ENCODE assay signal across 31 cellular contexts in the genomic region with DNA sequence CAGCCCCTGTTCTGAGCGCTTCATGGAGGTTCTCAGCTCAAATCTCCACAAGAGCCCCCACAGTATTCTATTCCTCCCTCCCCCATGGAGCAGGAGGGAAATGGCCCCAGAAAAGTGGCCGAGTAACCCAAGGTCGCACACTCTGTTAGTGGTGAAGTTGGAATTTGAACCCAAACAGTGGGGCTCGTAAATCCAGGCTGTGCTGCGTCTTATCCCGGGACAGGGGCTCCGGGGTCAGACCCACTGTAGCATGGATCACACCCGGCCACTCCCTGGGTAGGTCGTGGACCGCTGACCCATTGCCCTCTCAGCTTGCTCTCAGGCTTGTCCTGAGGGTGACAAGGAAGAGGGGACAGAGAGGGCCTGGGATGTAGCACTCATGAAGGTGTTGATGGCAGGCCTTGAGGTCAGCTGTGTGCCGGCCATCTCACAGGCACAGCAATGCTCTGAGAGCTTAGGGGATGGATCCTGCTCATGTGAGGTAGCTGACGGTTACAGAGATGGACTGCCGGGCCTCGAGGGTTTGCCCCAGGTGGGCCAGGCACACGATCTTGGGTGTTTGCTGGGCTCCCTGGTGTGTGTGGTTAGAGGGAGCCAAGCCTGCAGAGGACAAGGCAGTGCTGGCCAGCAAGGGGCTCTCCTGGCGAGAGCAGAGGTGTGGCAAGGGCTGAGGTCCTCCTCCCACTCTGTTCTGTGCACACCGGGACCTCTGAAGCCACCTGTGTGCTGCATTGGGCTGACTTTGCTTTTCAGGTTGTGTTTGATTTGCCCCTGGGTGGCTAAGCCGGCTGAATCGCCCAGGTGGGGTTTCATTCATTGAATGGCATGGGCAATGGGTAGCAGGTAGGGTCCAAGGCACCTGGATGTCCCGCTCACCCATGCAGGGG. TPM values are rescaled to one million over a fixed set of nuclear protein-coding genes. Genes with fewer than 3 reads are reported as not detected.
DNase-seq lines count a peak whose midpoint lies in the region; ATAC-seq, FAIRE-seq and TF ChIP-seq lines count a peak whose summit lies in the region.
"Had no signal": no experiment of that assay in that cellular context is flagged by ENCODE, and none has a peak within 500 bp of the region (broad histone marks: within the 10 kb centered on the region; RNA-seq: fewer than 3 reads in every experiment).

No MANE protein-coding gene starts in this region.

- TF ChIP-seq CTCF in Loucy (conservative IDR thresholded peaks at IDR 0.05; ENCODE audit: low read length) (no peak), WTC11 (IDR thresholded peaks at IDR 0.05) (no peak), HepG2 (CRISPR knock-in tag; IDR thresholded peaks at IDR 0.05) (no peak; the same call in 1 of the 2 replicates), GM20000 (IDR thresholded peaks at IDR 0.05; ENCODE audit: extremely low read depth, missing control alignments) (no peak)

- DNase-seq in WTC11 (ENCODE audit: low spot score) (no peak), HepG2 (ENCODE audit: low spot score) (peak; percentile 46), GM20000 (ENCODE audit: low spot score) (no peak)
- no peak for DNase-seq in stimulated activated effector memory CD8-positive, alpha-beta T cell treated with anti-CD3 and anti-CD28 coated beads, Interleukin-12 subunit alpha, Interleukin-12 subunit beta, amount 100 ng/mL, for 72 hours (ENCODE audit: low spot score in 2 of 2)
- DNase-seq: activated CD4-positive, alpha-beta T cell treated with anti-CD3 and anti-CD28 coated beads for 36 hours; activated effector memory CD4-positive, alpha-beta T cell treated with Interleukin-2 at 50 U/mL for 16 hours; activated naive CD8-positive, alpha-beta T cell treated with anti-CD3 and anti-CD28 coated beads for 36 hours; activated T-cell treated with anti-CD3 and anti-CD28 coated beads for 4 hours; aorta; cortex of kidney; foreskin fibroblast; GDM1; heart right ventricle; NCI-H1048; NCI-H1930; NCI-H524 treated with DMSO at 0.1 percent for 48 hours; stimulated activated CD4-positive, alpha-beta T cell treated with anti-CD3 and anti-CD28 coated beads, Interleukin-1b, Interleukin-23, amount 100 ng/mL, for 48 hours had no signal

- H3K36me3 Mint-ChIP-seq in WTC11, result no peaks in the 10 kb centered on the region
- no peaks in the 10 kb centered on the region for H3K36me3 Mint-ChIP-seq in stimulated activated effector memory CD8-positive, alpha-beta T cell treated with anti-CD3 and anti-CD28 coated beads, Interleukin-12 subunit alpha, Interleukin-12 subunit beta, amount 100 ng/mL, for 72 hours
- H3K36me3 Mint-ChIP-seq: activated naive CD8-positive, alpha-beta T cell treated with anti-CD3 and anti-CD28 coated beads for 36 hours; memory B cell had no signal

- H3F3A ChIP-seq in Loucy (ENCODE audit: low read depth), result no peaks in the 10 kb centered on the region

- H4K20me1 ChIP-seq in Loucy (ENCODE audit: insufficient read depth, low read length, poor library complexity, severe bottlenecking) (no peaks in the 10 kb centered on the region), HepG2 (ENCODE audit: insufficient read depth, low read length) (no peaks in the 10 kb centered on the region)

- H3K4me1 Mint-ChIP-seq in WTC11, result peaks cover 40% of the 10 kb centered on the region
- H3K4me1 Mint-ChIP-seq in stimulated activated effector memory CD8-positive, alpha-beta T cell treated with anti-CD3 and anti-CD28 coated beads, Interleukin-12 subunit alpha, Interleukin-12 subunit beta, amount 100 ng/mL, for 72 hours, result peaks cover 11% of the 10 kb centered on the region
- H3K4me1 Mint-ChIP-seq: memory B cell had no signal

- 20% methylated on average over 7 of the region's 20 CpGs for WGBS in HepG2 (ENCODE audit: low lambda C conversion rate)

- H3K4me2 ChIP-seq in Loucy (ENCODE audit: low read depth, low read length, poor library complexity, severe bottlenecking) (peak overlapping the region; percentile 79), HepG2 (ENCODE audit: low read depth, low read length) (peak overlapping the region; percentile 91)
- H3K4me2 ChIP-seq: BLaER1 had no signal

- H3K27ac Mint-ChIP-seq in WTC11, result no peak overlapping the region
- no peak overlapping the region for H3K27ac Mint-ChIP-seq in stimulated activated effector memory CD8-positive, alpha-beta T cell treated with anti-CD3 and anti-CD28 coated beads, Interleukin-12 subunit alpha, Interleukin-12 subunit beta, amount 100 ng/mL, for 72 hours
- H3K27ac Mint-ChIP-seq: activated CD4-positive, alpha-beta T cell treated with anti-CD3 and anti-CD28 coated beads for 36 hours; activated naive CD8-positive, alpha-beta T cell treated with anti-CD3 and anti-CD28 coated beads for 36 hours; memory B cell; T-helper 1 cell treated with Interleukin-12 subunit alpha and Interleukin-12 subunit beta and Interleukin-4 antibody, amounts not matched to agents 30 μg/mL and 1 μg/mL, for 36 hours had no signal

- H3K36me3 ChIP-seq in Loucy (ENCODE audit: insufficient read depth, low read length) (no peaks in the 10 kb centered on the region), HepG2 (replicated peaks in 1 of 2; ENCODE audit: control insufficient read depth in 1 of 2, insufficient read depth in 2 of 2, low read length in 2 of 2) (no peaks in the 10 kb centered on the region)
- H3K36me3 ChIP-seq: BLaER1, cardiac muscle cell, heart right ventricle, tibial nerve had no signal

- peak overlapping the region; percentile 86 for H3K4me3 Mint-ChIP-seq in WTC11
- H3K4me3 Mint-ChIP-seq in stimulated activated effector memory CD8-positive, alpha-beta T cell treated with anti-CD3 and anti-CD28 coated beads, Interleukin-12 subunit alpha, Interleukin-12 subunit beta, amount 100 ng/mL, for 72 hours, result peak overlapping the region; percentile 28
- H3K4me3 Mint-ChIP-seq: activated CD4-positive, alpha-beta T cell treated with anti-CD3 and anti-CD28 coated beads for 36 hours; activated naive CD8-positive, alpha-beta T cell treated with anti-CD3 and anti-CD28 coated beads for 36 hours; T-helper 1 cell treated with Interleukin-12 subunit alpha and Interleukin-12 subunit beta and Interleukin-4 antibody, amounts not matched to agents 30 μg/mL and 1 μg/mL, for 36 hours had no signal

- H3K4me1 ChIP-seq in Loucy (ENCODE audit: insufficient read depth, low read length, poor library complexity, severe bottlenecking) (peaks cover 4% of the 10 kb centered on the region), HepG2 (ENCODE audit: insufficient read depth, low read length) (peaks cover 72% of the 10 kb centered on the region)

- H3K9ac ChIP-seq in Loucy (ENCODE audit: low read depth, low read length, poor library complexity, severe bottlenecking) (no peak overlapping the region), HepG2 (ENCODE audit: insufficient read depth, low read depth, low read length) (peak overlapping the region; percentile 52)
- H3K9ac ChIP-seq: BLaER1 had no signal

- H3K9me3 ChIP-seq in Loucy (ENCODE audit: insufficient read depth, low read depth, low read length), result no peaks in the 10 kb centered on the region
- no peaks in the 10 kb centered on the region for H3K9me3 ChIP-seq in HepG2 (ENCODE audit: low read length)
- H3K9me3 ChIP-seq: BLaER1, heart right ventricle, tibial nerve had no signal

- TF ChIP-seq EP300 in HepG2 (IDR thresholded peaks at IDR 0.05; ENCODE audit: low read depth in 2 of 2, low read length in 2 of 2) (peak in 1 of 2 experiments; percentile 40; a peak in 1 of 4 replicates), HepG2 (CRISPR knock-in tag; IDR thresholded peaks at IDR 0.05; ENCODE audit: borderline replicate concordance) (no peak)

- intact Hi-C loops in HepG2 (cut with micrococcal nuclease; ENCODE audit: unreplicated experiment), result loop anchor here (5.0 kb wide), 1 partner anchor 96 kb away; no protein-coding TSS in a partner anchor

- no peaks in the 10 kb centered on the region for H3K79me2 ChIP-seq in Loucy (ENCODE audit: insufficient read depth, low read length)
- no peaks in the 10 kb centered on the region for H3K79me2 ChIP-seq in HepG2 (ENCODE audit: insufficient read depth, low read length)

- CTCF ChIA-PET in WTC11 (lab: Charles Lee) (interaction anchor here (1.0 to 4.7 kb wide), 9 partner anchors 11 to 183 kb away, joined by 3 to 50 read pairs (median 9); a partner anchor contains a TSS), HepG2 (lab: Yijun Ruan, JAX; ENCODE audit: low intra/inter-chr PET ratio, low total read pairs) (no interaction called here)

- BruUV-seq in HepG2 (replicated peaks; lab: Mats Ljungman, UMichigan), result no TSS peak

- H3K9me2 ChIP-seq in Loucy (replicated peaks; ENCODE audit: low read depth, low read length), result no peaks in the 10 kb centered on the region

- H3K27ac ChIP-seq in HepG2 (ENCODE audit: extremely low read length, insufficient read depth, low read length), result peak overlapping the region; percentile 70
- H3K27ac ChIP-seq: BLaER1, cardiac muscle cell, heart right ventricle, RWPE1, skin epidermis, tibial nerve had no signal

- H3K27me3 ChIP-seq in Loucy (ENCODE audit: insufficient read depth, low read length, poor library complexity, severe bottlenecking) (no peaks in the 10 kb centered on the region), HepG2 (ENCODE audit: control insufficient read depth in 1 of 2, insufficient read depth in 2 of 2, low read length in 2 of 2) (no peaks in the 10 kb centered on the region)

- peak; percentile 44 for FAIRE-seq in HepG2 (lab: Jason Lieb, UNC)
- FAIRE-seq: GM19239 had no signal

- peaks cover 7% of the 10 kb centered on the region for H3K27me3 Mint-ChIP-seq in WTC11 (ENCODE audit: low read depth)

- POLR2A ChIA-PET in WTC11 (lab: Charles Lee) (interaction anchor here (0.6 kb wide), 1 partner anchor 630 kb away, joined by 4 read pairs; no protein-coding TSS in a partner anchor), HepG2 (lab: Yijun Ruan, JAX) (interaction anchor here (0.5 to 2.4 kb wide), 3 partner anchors 13 to 423 kb away, joined by 3 to 6 read pairs (median 3); a partner anchor contains a TSS)

- no peak for TF ChIP-seq RAD21 in HepG2 (CRISPR knock-in tag; IDR thresholded peaks at IDR 0.05)

- H3K4me3 ChIP-seq in Loucy (ENCODE audit: low read length, poor library complexity, severe bottlenecking) (peak overlapping the region; percentile 55), HepG2 (replicated peaks in 1 of 3; ENCODE audit: insufficient read depth in 1 of 3, low read depth in 2 of 3, low read length in 3 of 3) (peak overlapping the region; percentile 5 to 67 (median 34); a peak in 5 of 6 replicates)
- H3K4me3 ChIP-seq: BLaER1, cardiac muscle cell, heart right ventricle, skin epidermis, tibial nerve had no signal

- no peak for ATAC-seq in WTC11
- ATAC-seq in HepG2, result peak; percentile 63
- no peak for ATAC-seq in stimulated activated effector memory CD8-positive, alpha-beta T cell treated with anti-CD3 and anti-CD28 coated beads, Interleukin-12 subunit alpha, Interleukin-12 subunit beta, amount 100 ng/mL, for 72 hours
- no peak for ATAC-seq in GM21381 (IDR thresholded peaks at IDR 0.05; ENCODE audit: unreplicated experiment)
- ATAC-seq in HG03196 (IDR thresholded peaks at IDR 0.05; ENCODE audit: unreplicated experiment), result no peak
- ATAC-seq: activated CD4-positive, alpha-beta T cell treated with anti-CD3 and anti-CD28 coated beads for 36 hours; esophagus mucosa; heart right ventricle had no signal

- H3K9me3 Mint-ChIP-seq in WTC11, result no peaks in the 10 kb centered on the region
- no peaks in the 10 kb centered on the region for H3K9me3 Mint-ChIP-seq in stimulated activated effector memory CD8-positive, alpha-beta T cell treated with anti-CD3 and anti-CD28 coated beads, Interleukin-12 subunit alpha, Interleukin-12 subunit beta, amount 100 ng/mL, for 72 hours
- H3K9me3 Mint-ChIP-seq: activated naive CD8-positive, alpha-beta T cell treated with anti-CD3 and anti-CD28 coated beads for 36 hours; T-helper 1 cell treated with Interleukin-12 subunit alpha and Interleukin-12 subunit beta and Interleukin-4 antibody, amounts not matched to agents 30 μg/mL and 1 μg/mL, for 36 hours had no signal

- in situ Hi-C loops in HepG2 (cut with HindIII; ENCODE audit: extremely low pct_ligation_motif_present, low pct_unique_long_range_greater_than_20kb), result no loop called here

- no peak overlapping the region for H2AFZ ChIP-seq in Loucy (ENCODE audit: low read length)
- H2AFZ ChIP-seq in HepG2 (ENCODE audit: low read length), result peak overlapping the region; percentile 48

- TF ChIP-seq POLR2A in HepG2 (IDR thresholded peaks at IDR 0.05; ENCODE audit: insufficient read depth in 1 of 2, low read depth in 2 of 2, low read length in 2 of 2), result no peak

RNA-seq across cellular contexts. Expression of a gene that starts 2.3 kb away (rescaled TPM):
- total RNA-seq in WTC11 (2021) (17.6 to 19.3 TPM (median 18.6 TPM) in 3 replicates), HepG2 (2016; rRNA removed; fragmentation: Illumina TruSeq; extraction: Trizol) (not detected in 2 replicates)
- total RNA-seq in HepG2 (2016; cell fraction: cytosol; rRNA removed; fragmentation: Illumina TruSeq; extraction: Trizol; ENCODE audit: low read depth), result not detected in 2 replicates
- 0.04 TPM in 1 of 2 replicates, not detected in the other for total RNA-seq in HepG2 (2016; cell fraction: insoluble cytoplasmic fraction; rRNA removed; fragmentation: Illumina TruSeq; extraction: Trizol)
- not detected in 2 replicates for total RNA-seq in HepG2 (2016; cell fraction: membrane; rRNA removed; fragmentation: Illumina TruSeq; extraction: Trizol)
- total RNA-seq in HepG2 (2016; cell fraction: nucleus; rRNA removed; fragmentation: Illumina TruSeq; extraction: Trizol), result not detected in 2 replicates
- polyA plus RNA-seq in HepG2 (2011; rRNA removed), result 0.07 and 0.16 TPM in 2 replicates
- 0.03 and 0.06 TPM in 2 replicates for polyA plus RNA-seq in HepG2 (2011; cell fraction: cytosol; rRNA removed)
- polyA plus RNA-seq in HepG2 (2011; cell fraction: nucleus; rRNA removed), result 0.62 and 0.74 TPM in 2 replicates
- 0.08 and 0.11 TPM in 2 replicates for polyA plus RNA-seq in HepG2 (2012)
- polyA plus RNA-seq in HepG2 (2016; cell fraction: cytosol; fragmentation: Illumina TruSeq; extraction: Trizol; ENCODE audit: low read depth), result not detected in 2 replicates
- not detected in 2 replicates for polyA plus RNA-seq in HepG2 (2016; cell fraction: insoluble cytoplasmic fraction; fragmentation: Illumina TruSeq; extraction: Trizol; ENCODE audit: low read depth)
- not detected in 2 replicates for polyA plus RNA-seq in HepG2 (2016; cell fraction: membrane; fragmentation: Illumina TruSeq; extraction: Trizol; ENCODE audit: low read depth)
- polyA plus RNA-seq in HepG2 (2016; cell fraction: nucleus; fragmentation: Illumina TruSeq; extraction: Trizol; ENCODE audit: insufficient read depth, low read depth), result 0.36 and 0.37 TPM in 2 replicates
- polyA minus RNA-seq in HepG2 (2011; rRNA and poly(A)+ RNA removed; ENCODE audit: low replicate concordance), result 0.21 TPM in 1 of 2 replicates, not detected in the other
- not detected in 2 replicates for polyA minus RNA-seq in HepG2 (2011; cell fraction: cytosol; rRNA and poly(A)+ RNA removed)
- not detected in 2 replicates for polyA minus RNA-seq in HepG2 (2011; cell fraction: nucleus; rRNA and poly(A)+ RNA removed)
- total RNA-seq: activated naive CD8-positive, alpha-beta T cell treated with anti-CD3 and anti-CD28 coated beads for 36 hours; aorta; cardiac muscle cell; esophagus mucosa; heart right ventricle; osteocyte; renal cortical epithelial cell; tibial nerve had no signal
- polyA plus RNA-seq: aorta, cardiac muscle cell, heart right ventricle had no signal

RNA-seq across cellular contexts. Expression of a gene that starts 31.0 kb away (rescaled TPM):
- total RNA-seq in WTC11 (2021) (20.5 to 27.5 TPM (median 20.6 TPM) in 3 replicates), HepG2 (2016; rRNA removed; fragmentation: Illumina TruSeq; extraction: Trizol) (11.3 and 15.0 TPM in 2 replicates)
- total RNA-seq in HepG2 (2016; cell fraction: cytosol; rRNA removed; fragmentation: Illumina TruSeq; extraction: Trizol; ENCODE audit: low read depth), result 9.2 and 10.5 TPM in 2 replicates
- total RNA-seq in HepG2 (2016; cell fraction: insoluble cytoplasmic fraction; rRNA removed; fragmentation: Illumina TruSeq; extraction: Trizol), result 9.0 and 17.0 TPM in 2 replicates
- 11.5 and 13.4 TPM in 2 replicates for total RNA-seq in HepG2 (2016; cell fraction: membrane; rRNA removed; fragmentation: Illumina TruSeq; extraction: Trizol)
- 17.6 and 20.5 TPM in 2 replicates for total RNA-seq in HepG2 (2016; cell fraction: nucleus; rRNA removed; fragmentation: Illumina TruSeq; extraction: Trizol)
- polyA plus RNA-seq in HepG2 (2011; rRNA removed), result 11.8 and 13.8 TPM in 2 replicates
- polyA plus RNA-seq in HepG2 (2011; cell fraction: cytosol; rRNA removed), result 9.3 TPM in 2 replicates
- 32.0 and 35.0 TPM in 2 replicates for polyA plus RNA-seq in HepG2 (2011; cell fraction: nucleus; rRNA removed)
- polyA plus RNA-seq in HepG2 (2012), result 10.6 and 11.8 TPM in 2 replicates
- 5.3 and 6.8 TPM in 2 replicates for polyA plus RNA-seq in HepG2 (2016; cell fraction: cytosol; fragmentation: Illumina TruSeq; extraction: Trizol; ENCODE audit: low read depth)
- 13.9 and 14.6 TPM in 2 replicates for polyA plus RNA-seq in HepG2 (2016; cell fraction: insoluble cytoplasmic fraction; fragmentation: Illumina TruSeq; extraction: Trizol; ENCODE audit: low read depth)
- polyA plus RNA-seq in HepG2 (2016; cell fraction: membrane; fragmentation: Illumina TruSeq; extraction: Trizol; ENCODE audit: low read depth), result 9.0 and 9.4 TPM in 2 replicates
- 40.5 and 43.2 TPM in 2 replicates for polyA plus RNA-seq in HepG2 (2016; cell fraction: nucleus; fragmentation: Illumina TruSeq; extraction: Trizol; ENCODE audit: insufficient read depth, low read depth)
- polyA minus RNA-seq in HepG2 (2011; rRNA and poly(A)+ RNA removed; ENCODE audit: low replicate concordance), result 17.9 and 33.2 TPM in 2 replicates
- 4.6 TPM in 2 replicates for polyA minus RNA-seq in HepG2 (2011; cell fraction: cytosol; rRNA and poly(A)+ RNA removed)
- 22.3 and 29.4 TPM in 2 replicates for polyA minus RNA-seq in HepG2 (2011; cell fraction: nucleus; rRNA and poly(A)+ RNA removed)

Comparison
In these comparisons a context has a peak if more than half of its experiments do, and no peak if none do; other contexts are left out.
1. RNA of a gene that starts 2.3 kb away (total RNA-seq): 17.6 to 19.3 TPM in WTC11; 0.04 TPM in HepG2; every median in the first group is over 10 times any median in the second.